1 cellular context compared by ENCODE assay signal in genomic region chr5:93191016-93191415, GRCh38.
TF ChIP-seq lines count a peak whose summit lies in the region.

No MANE protein-coding gene starts in this region.

TF ChIP-seq in HCT116, 20 proteins besides CTCF, POLR2A, EP300 and RAD21:
- TF ChIP-seq SRF (IDR thresholded peaks at IDR 0.05; ENCODE audit: low read depth) (no peak), ZFX (IDR thresholded peaks at IDR 0.05) (no peak), ZNF274 (IDR thresholded peaks at IDR 0.05; ENCODE audit: low read depth, low read length) (no peak), CEBPB (IDR thresholded peaks at IDR 0.05; ENCODE audit: low read depth) (no peak), SIN3A (IDR thresholded peaks at IDR 0.05; ENCODE audit: low read depth) (no peak), EZH2 (IDR thresholded peaks at IDR 0.05) (no peak), ELF1 (IDR thresholded peaks at IDR 0.05; ENCODE audit: borderline replicate concordance, low read depth) (no peak), TCF7L2 (IDR thresholded peaks at IDR 0.05; ENCODE audit: borderline replicate concordance, extremely low read depth, insufficient read depth, insufficient read length) (no peak), SP1 (IDR thresholded peaks at IDR 0.05; ENCODE audit: low read depth) (no peak), YY1 (IDR thresholded peaks at IDR 0.05; ENCODE audit: extremely low read depth, insufficient replicate concordance, low read depth, low read length) (no peak), MAX (IDR thresholded peaks at IDR 0.05) (no peak)
- TF ChIP-seq, protein P1, sequence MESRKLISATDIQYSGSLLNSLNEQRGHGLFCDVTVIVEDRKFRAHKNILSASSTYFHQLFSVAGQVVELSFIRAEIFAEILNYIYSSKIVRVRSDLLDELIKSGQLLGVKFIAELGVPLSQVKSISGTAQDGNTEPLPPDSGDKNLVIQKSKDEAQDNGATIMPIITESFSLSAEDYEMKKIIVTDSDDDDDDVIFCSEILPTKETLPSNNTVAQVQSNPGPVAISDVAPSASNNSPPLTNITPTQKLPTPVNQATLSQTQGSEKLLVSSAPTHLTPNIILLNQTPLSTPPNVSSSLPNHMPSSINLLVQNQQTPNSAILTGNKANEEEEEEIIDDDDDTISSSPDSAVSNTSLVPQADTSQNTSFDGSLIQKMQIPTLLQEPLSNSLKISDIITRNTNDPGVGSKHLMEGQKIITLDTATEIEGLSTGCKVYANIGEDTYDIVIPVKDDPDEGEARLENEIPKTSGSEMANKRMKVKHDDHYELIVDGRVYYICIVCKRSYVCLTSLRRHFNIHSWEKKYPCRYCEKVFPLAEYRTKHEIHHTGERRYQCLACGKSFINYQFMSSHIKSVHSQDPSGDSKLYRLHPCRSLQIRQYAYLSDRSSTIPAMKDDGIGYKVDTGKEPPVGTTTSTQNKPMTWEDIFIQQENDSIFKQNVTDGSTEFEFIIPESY (IDR thresholded peaks at IDR 0.05; ENCODE audit: extremely low read depth, insufficient replicate concordance, low read length), result no peak
